8 cellular contexts compared by ENCODE assay signal in genomic region chr22:23751441-23751996, GRCh38. TPM values are rescaled to one million over a fixed set of nuclear protein-coding genes. Genes with fewer than 3 reads are reported as not detected.
A peak's percentile ranks its signal among the peaks of the same experiment; 100 is the strongest.
DNase-seq lines count a peak whose midpoint lies in the region; ATAC-seq and TF ChIP-seq lines count a peak whose summit lies in the region.

No MANE protein-coding gene starts in this region.

- intact Hi-C loops in activated B cell treated with CpG ODN at 0.5 μM for 24 hours (cut with micrococcal nuclease): loop anchor here (1.0 to 10.0 kb wide), 2 partner anchors 55 to 683 kb away; no protein-coding TSS in a partner anchor

- H3K27ac Mint-ChIP-seq in activated B cell treated with CpG ODN at 0.5 μM for 24 hours (peak overlapping the region; percentile 95), glutamatergic neuron (ENCODE audit: unreplicated experiment) (peak overlapping the region; percentile 76), progenitor cell of endocrine pancreas (peak overlapping the region; percentile 92)

- H3K4me1 Mint-ChIP-seq in activated B cell treated with CpG ODN at 0.5 μM for 24 hours (peaks cover 61% of the 10 kb centered on the region), glutamatergic neuron (ENCODE audit: low read depth, unreplicated experiment) (peaks cover 2% of the 10 kb centered on the region), progenitor cell of endocrine pancreas (ENCODE audit: low read depth) (peaks cover 13% of the 10 kb centered on the region)

- TF ChIP-seq CTCF in activated B cell treated with CpG ODN at 0.5 μM for 24 hours (IDR thresholded peaks at IDR 0.05): no peak
- TF ChIP-seq CTCF in glutamatergic neuron (IDR thresholded peaks at IDR 0.05; ENCODE audit: partially characterized antibody, unreplicated experiment): no peak
- TF ChIP-seq CTCF in progenitor cell of endocrine pancreas (IDR thresholded peaks at IDR 0.05; ENCODE audit: unreplicated experiment): no peak

- CTCF ChIA-PET in activated B cell treated with CpG ODN at 0.5 μM for 24 hours (lab: Charles Lee): interaction anchor here (0.9 to 1.7 kb wide), 4 partner anchors 17 to 106 kb away, joined by 3 to 7 read pairs (median 4); partner anchors contain the start of gene SLC2A11

- no peaks in the 10 kb centered on the region for H3K36me3 Mint-ChIP-seq in activated B cell treated with CpG ODN at 0.5 μM for 24 hours (ENCODE audit: low read depth)
- H3K36me3 Mint-ChIP-seq in glutamatergic neuron (ENCODE audit: unreplicated experiment): no peaks in the 10 kb centered on the region
- peaks cover 2% of the 10 kb centered on the region for H3K36me3 Mint-ChIP-seq in progenitor cell of endocrine pancreas (ENCODE audit: insufficient read depth)

- ATAC-seq in HG02678 (IDR thresholded peaks at IDR 0.05; ENCODE audit: unreplicated experiment) (peak; percentile 11), activated B cell treated with CpG ODN at 0.5 μM for 24 hours (ENCODE audit: low read depth) (no peak), HG02970 (IDR thresholded peaks at IDR 0.05; ENCODE audit: low FRiP score, unreplicated experiment) (no peak)

- in situ Hi-C loops in G401 (cut with HindIII; ENCODE audit: low sequenced_read_pairs): no loop called here

- no peaks in the 10 kb centered on the region for H3K9me3 Mint-ChIP-seq in activated B cell treated with CpG ODN at 0.5 μM for 24 hours
- peaks cover 9% of the 10 kb centered on the region for H3K9me3 Mint-ChIP-seq in glutamatergic neuron (ENCODE audit: unreplicated experiment)
- no peaks in the 10 kb centered on the region for H3K9me3 Mint-ChIP-seq in progenitor cell of endocrine pancreas (ENCODE audit: low read depth)

- DNase-seq in G401 (ENCODE audit: low spot score) (peak; percentile 51), activated B cell treated with CpG ODN at 0.5 μM for 24 hours (no peak), glutamatergic neuron (no peak), progenitor cell of endocrine pancreas (ENCODE audit: low spot score, unreplicated experiment) (no peak), NCI-H128 (lab: John Stamatoyannopoulos, UW; ENCODE audit: unreplicated experiment) (no peak)
- no peak for DNase-seq in stimulated activated CD4-positive, alpha-beta T cell treated with anti-CD3 and anti-CD28 coated beads, Interleukin-4, amount 100 ng/mL, for 4 hours

- H3K27me3 Mint-ChIP-seq in activated B cell treated with CpG ODN at 0.5 μM for 24 hours (no peaks in the 10 kb centered on the region), glutamatergic neuron (ENCODE audit: unreplicated experiment) (peaks cover 11% of the 10 kb centered on the region), progenitor cell of endocrine pancreas (no peaks in the 10 kb centered on the region)

- peak overlapping the region; percentile 87 for H3K4me3 Mint-ChIP-seq in activated B cell treated with CpG ODN at 0.5 μM for 24 hours
- peak overlapping the region; percentile 83 for H3K4me3 Mint-ChIP-seq in glutamatergic neuron (ENCODE audit: unreplicated experiment)
- peak overlapping the region; percentile 80 for H3K4me3 Mint-ChIP-seq in progenitor cell of endocrine pancreas (ENCODE audit: low read depth)

- POLR2A ChIA-PET in activated B cell treated with CpG ODN at 0.5 μM for 24 hours (lab: Charles Lee): interaction anchor here (0.6 to 10.8 kb wide), 19 partner anchors 10 to 982 kb away, joined by 3 to 229 read pairs (median 7); partner anchors contain the start of genes C22orf15, CHCHD10, DERL3 and GUCD1

RNA-seq across cellular contexts. Expression of gene ZNF70, which starts 0.6 kb away (rescaled TPM):
- not detected in 2 replicates for total RNA-seq in G401 (2014; rRNA removed; shearing (Covaris generic))
- total RNA-seq in activated B cell treated with CpG ODN at 0.5 μM for 24 hours (4.0 and 4.9 TPM in 2 replicates), glutamatergic neuron (ENCODE audit: unreplicated experiment) (9.0 TPM), progenitor cell of endocrine pancreas (8.9 and 9.8 TPM in 2 replicates)

RNA-seq across cellular contexts. Expression of gene VPREB3, which starts 2.7 kb away (rescaled TPM):
- not detected in 2 replicates for total RNA-seq in G401 (2014; rRNA removed; shearing (Covaris generic))
- 15.0 and 15.9 TPM in 2 replicates for total RNA-seq in activated B cell treated with CpG ODN at 0.5 μM for 24 hours
- total RNA-seq in glutamatergic neuron (ENCODE audit: unreplicated experiment): not detected
- total RNA-seq in progenitor cell of endocrine pancreas: not detected in 2 replicates

RNA-seq across cellular contexts. Expression of gene C22orf15, which starts 11.3 kb away (rescaled TPM):
- total RNA-seq in G401 (2014; rRNA removed; shearing (Covaris generic)): not detected in 2 replicates
- total RNA-seq in activated B cell treated with CpG ODN at 0.5 μM for 24 hours: 0.31 and 0.37 TPM in 2 replicates
- not detected for total RNA-seq in glutamatergic neuron (ENCODE audit: unreplicated experiment)
- total RNA-seq in progenitor cell of endocrine pancreas: not detected in 2 replicates

RNA-seq across cellular contexts. Expression of gene CHCHD10, which starts 16.3 kb away (rescaled TPM):
- not detected in 2 replicates for total RNA-seq in G401 (2014; rRNA removed; shearing (Covaris generic))
- total RNA-seq in activated B cell treated with CpG ODN at 0.5 μM for 24 hours (63.4 and 68.8 TPM in 2 replicates), glutamatergic neuron (ENCODE audit: unreplicated experiment) (35.9 TPM), progenitor cell of endocrine pancreas (39.5 and 42.3 TPM in 2 replicates)

RNA-seq across cellular contexts. Expression of gene MMP11, which starts 21.1 kb away (rescaled TPM):
- total RNA-seq in G401 (2014; rRNA removed; shearing (Covaris generic)): not detected in 2 replicates
- 3.6 TPM in 2 replicates for total RNA-seq in activated B cell treated with CpG ODN at 0.5 μM for 24 hours
- total RNA-seq in glutamatergic neuron (ENCODE audit: unreplicated experiment): 28.8 TPM
- total RNA-seq in progenitor cell of endocrine pancreas: 41.6 and 50.2 TPM in 2 replicates

Comparison
In these comparisons a context has a peak if more than half of its experiments do, and no peak if none do; other contexts are left out.
1. RNA of gene VPREB3, which starts 2.7 kb away (total RNA-seq): 15.0 to 15.9 TPM in activated B cell treated with CpG ODN at 0.5 μM for 24 hours; not detected in glutamatergic neuron (single experiment), not detected in progenitor cell of endocrine pancreas and not detected in G401; every median in the first group is over 10 times any median in the second.
2. Peak in every context shown above with its lines, with median percentiles within 50 percentile points of each other: H3K27ac Mint-ChIP-seq and H3K4me3 Mint-ChIP-seq.